Comparison of ENCODE assay signal across 8 cellular contexts in genomic region chr19:42246143-42246868, GRCh38. TPM values are rescaled to one million over a fixed set of nuclear protein-coding genes. Genes with fewer than 3 reads are reported as not detected.
DNase-seq lines count a peak whose midpoint lies in the region; ATAC-seq lines count a peak whose summit lies in the region.

No MANE protein-coding gene starts in this region.

- H3K9me3 ChIP-seq in right cardiac atrium (ENCODE audit: control insufficient read depth, low read length) = no peaks in the 10 kb centered on the region

- peaks cover 14% of the 10 kb centered on the region for H3K4me1 ChIP-seq in right cardiac atrium (ENCODE audit: control insufficient read depth, insufficient read depth, low read length)

- 13% methylated on average over 10 of the region's 10 CpGs for WGBS in right cardiac atrium

- peak in 1 of 2 donors; percentile 1 for ATAC-seq in right cardiac atrium
- no peak for ATAC-seq in HG03520 (IDR thresholded peaks at IDR 0.05; ENCODE audit: unreplicated experiment)

- H3K27me3 ChIP-seq in right cardiac atrium (ENCODE audit: control insufficient read depth, insufficient read depth) = no peaks in the 10 kb centered on the region

- peak overlapping the region; percentile 25 for H3K27ac ChIP-seq in right cardiac atrium (ENCODE audit: low read length)

- intact Hi-C loops in right cardiac atrium (cut with DNase I) = loop anchor here (5.0 kb wide), 2 partner anchors 36 to 51 kb away; no protein-coding TSS in a partner anchor

- H3K4me3 ChIP-seq in right cardiac atrium (ENCODE audit: low read length) = no peak overlapping the region

- DNase-seq in COR-L47 (lab: John Stamatoyannopoulos, UW) (peak; percentile 68), Kasumi-1 (lab: John Stamatoyannopoulos, UW) (peak; percentile 18 to 20), amniotic epithelial cell (ENCODE audit: low read depth) (peak; percentile 80), right cardiac atrium (peak; percentile 82 to 88 (median 88)), renal cortical epithelial cell (ENCODE audit: low read depth) (peak; percentile 43), cortex of kidney (lab: John Stamatoyannopoulos, UW) (no peak)
- DNase-seq in NK-92 treated with Interleukin-12 subunit alpha and Interleukin-12 subunit beta, amount 100 ng/mL, for 24 hours (lab: John Stamatoyannopoulos, UW) = no peak

RNA-seq across cellular contexts. Expression of gene GSK3A, which starts 3.9 kb away (rescaled TPM):
- 10 to 100 TPM; 32.0 to 37.3 (median 34.9) TPM for total RNA-seq in right cardiac atrium
- 46.5 TPM for polyA plus RNA-seq in right cardiac atrium
- total RNA-seq in renal cortical epithelial cell = 12.9 and 44.8 TPM in 2 replicates

RNA-seq across cellular contexts. Expression of gene ERF, which starts 8.6 kb away (rescaled TPM):
- total RNA-seq in right cardiac atrium = 10 to 100 TPM; 33.3 to 58.1 (median 48.1) TPM
- polyA plus RNA-seq in right cardiac atrium = 39.1 TPM
- total RNA-seq in renal cortical epithelial cell = 15.5 and 23.2 TPM in 2 replicates

RNA-seq across cellular contexts. Expression of gene CIC, which starts 22.7 kb away (rescaled TPM):
- 10 to 100 TPM; 36.4 to 42.7 (median 39.6) TPM for total RNA-seq in right cardiac atrium
- 28.6 TPM for polyA plus RNA-seq in right cardiac atrium
- total RNA-seq in renal cortical epithelial cell = 9.0 and 67.9 TPM in 2 replicates

RNA-seq across cellular contexts. Expression of gene ZNF526, which starts 26.2 kb away (rescaled TPM):
- total RNA-seq in right cardiac atrium = 1 to 10 TPM; 5.4 to 7.3 (median 6.5) TPM
- 3.3 TPM for polyA plus RNA-seq in right cardiac atrium
- 7.1 and 11.4 TPM in 2 replicates for total RNA-seq in renal cortical epithelial cell

RNA-seq across cellular contexts. Expression of gene DEDD2, which starts 28.8 kb away (rescaled TPM):
- 10 to 100 TPM; 14.6 to 19.9 (median 17.8) TPM for total RNA-seq in right cardiac atrium
- 21.6 TPM for polyA plus RNA-seq in right cardiac atrium
- total RNA-seq in renal cortical epithelial cell = 17.9 and 25.2 TPM in 2 replicates

Comparison
In these comparisons a context has a peak if more than half of its experiments do, and no peak if none do; other contexts are left out.
1. DNase-seq: peak in COR-L47 (single experiment), Kasumi-1 (2 of 2), amniotic epithelial cell (single experiment), right cardiac atrium (3 of 3) and renal cortical epithelial cell (single experiment); none in NK-92 treated with Interleukin-12 subunit alpha and Interleukin-12 subunit beta, amount 100 ng/mL, for 24 hours (single experiment) and cortex of kidney (single experiment).